ENCODE assay signal across 14 cellular contexts in the genomic region with DNA sequence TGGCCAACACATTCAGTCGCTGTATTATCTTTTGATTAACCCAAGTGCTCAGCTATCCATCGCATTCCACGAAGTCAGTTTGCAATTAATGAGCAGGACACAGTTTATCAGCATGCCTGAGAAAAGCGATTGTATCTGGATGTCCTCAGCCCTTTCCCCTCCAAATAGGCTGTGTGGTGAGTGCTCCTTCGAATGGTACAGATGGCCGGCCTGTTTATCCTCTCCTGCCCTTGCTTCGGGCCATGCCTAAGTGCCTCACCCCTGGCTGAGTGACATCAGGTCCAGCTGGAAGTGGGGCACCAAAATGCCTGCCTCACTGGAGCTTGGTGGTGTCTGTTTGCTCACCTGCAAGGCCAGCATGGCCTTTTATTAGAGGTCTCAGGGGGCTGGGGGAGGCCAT.
"Had no signal": no experiment of that assay in that cellular context is flagged by ENCODE, and none has a peak within 500 bp of the region (broad histone marks: within the 10 kb centered on the region; RNA-seq: fewer than 3 reads in every experiment).

No MANE protein-coding gene starts in this region.

- H3K4me3 Mint-ChIP-seq: activated CD8-positive, alpha-beta T cell treated with anti-CD3 and anti-CD28 coated beads for 36 hours; effector memory CD8-positive, alpha-beta T cell had no signal

- H3K27me3 ChIP-seq: adrenal gland, hepatocyte, stomach had no signal

- H3K36me3 ChIP-seq: adrenal gland, stomach, thoracic aorta had no signal

- H3K27ac ChIP-seq: hepatocyte, stomach, thoracic aorta, VCaP had no signal

- H3K4me3 ChIP-seq: adrenal gland, hepatocyte, stomach, thoracic aorta had no signal

- H3K9me3 ChIP-seq: adrenal gland, stomach, thoracic aorta had no signal

- ATAC-seq: activated CD8-positive, alpha-beta T cell treated with anti-CD3 and anti-CD28 coated beads for 36 hours; effector memory CD8-positive, alpha-beta T cell had no signal

- H3K9me3 Mint-ChIP-seq: activated CD8-positive, alpha-beta T cell treated with anti-CD3 and anti-CD28 coated beads for 36 hours; activated T-helper 2 cell treated with anti-CD3 and anti-CD28 coated beads, Interferon-gamma antibody, Interleukin-2, Interleukin-4, amounts not matched to agents 10 μg/mL and 5 μg/mL and 100 μg/mL, durations not matched to agents 14 hours and 24 hours and 36 hours; effector memory CD8-positive, alpha-beta T cell had no signal

- H3K27ac Mint-ChIP-seq: activated CD8-positive, alpha-beta T cell treated with anti-CD3 and anti-CD28 coated beads for 36 hours; activated T-helper 2 cell treated with anti-CD3 and anti-CD28 coated beads, Interferon-gamma antibody, Interleukin-2, Interleukin-4, amounts not matched to agents 10 μg/mL and 5 μg/mL and 100 μg/mL, durations not matched to agents 14 hours and 24 hours and 36 hours; effector memory CD8-positive, alpha-beta T cell had no signal

- DNase-seq: activated CD4-positive, alpha-beta T cell treated with anti-CD3 and anti-CD28 coated beads for 4 hours; activated CD8-positive, alpha-beta T cell treated with anti-CD3 and anti-CD28 coated beads for 36 hours; activated naive CD4-positive, alpha-beta T cell treated with anti-CD3 and anti-CD28 coated beads, Interleukin-2, amount 50 U/mL, for 16 hours; activated T-cell treated with anti-CD3 and anti-CD28 coated beads for 4 hours; central memory CD4-positive, alpha-beta T cell; effector memory CD8-positive, alpha-beta T cell; stimulated activated CD4-positive, alpha-beta T cell treated with anti-CD3 and anti-CD28 coated beads, Interleukin-2, amount 100 ng/mL, for 48 hours; stimulated activated CD8-positive, alpha-beta memory T cell treated with anti-CD3 and anti-CD28 coated beads, Interleukin-4, amount 100 ng/mL, for 48 hours; stomach had no signal
